ENCODE assay signal across 9 cellular contexts in the genomic region with DNA sequence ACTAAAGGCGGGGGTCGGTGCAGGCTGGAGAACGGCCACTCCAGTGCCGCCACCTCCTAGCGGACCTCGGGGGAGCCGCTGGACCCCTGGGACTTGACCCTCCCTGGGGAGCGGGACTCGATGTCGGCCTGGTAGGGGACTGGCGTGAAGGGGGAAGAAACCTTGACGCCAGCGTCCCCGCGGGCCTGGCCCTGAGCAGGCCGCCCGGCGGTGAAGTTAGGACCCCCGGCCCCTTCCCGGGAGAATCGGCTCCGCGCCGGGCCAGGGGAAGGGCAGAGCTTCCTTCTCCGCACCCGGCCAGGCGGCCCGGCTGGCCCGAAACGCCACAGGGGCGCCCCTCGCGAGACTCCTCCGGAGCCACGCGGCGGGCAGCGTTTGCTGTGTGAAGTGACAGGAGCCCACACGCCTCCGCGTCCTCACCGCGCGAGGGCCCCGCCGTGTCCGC. TPM values are rescaled to one million over a fixed set of nuclear protein-coding genes. Genes with fewer than 3 reads are reported as not detected.
DNase-seq lines count a peak whose midpoint lies in the region; ATAC-seq, FAIRE-seq and TF ChIP-seq lines count a peak whose summit lies in the region.
"Had no signal": no experiment of that assay in that cellular context is flagged by ENCODE, and none has a peak within 500 bp of the region (broad histone marks: within the 10 kb centered on the region; RNA-seq: fewer than 3 reads in every experiment).

No MANE protein-coding gene starts in this region.

- peak overlapping the region; percentile 83 for H3K4me3 ChIP-seq in hepatocyte
- peak overlapping the region; percentile 85 to 95 for H3K4me3 ChIP-seq in small intestine (ENCODE audit: low read depth in 1 of 2, low read length in 2 of 2)

- H3K27me3 ChIP-seq in hepatocyte (no peaks in the 10 kb centered on the region), small intestine (ENCODE audit: control insufficient read depth in 2 of 2, insufficient read depth in 2 of 2, low read length in 2 of 2) (no peaks in the 10 kb centered on the region)

- no peak for TF ChIP-seq CTCF in hepatocyte (IDR thresholded peaks at IDR 0.05; ENCODE audit: poor library complexity)

- H3K79me2 ChIP-seq in hepatocyte, result peaks cover 17% of the 10 kb centered on the region

- H3K9me3 ChIP-seq in hepatocyte (ENCODE audit: low read depth), result no peaks in the 10 kb centered on the region
- H3K9me3 ChIP-seq in small intestine (ENCODE audit: control insufficient read depth, low read depth), result no peaks in the 10 kb centered on the region

- no peak for FAIRE-seq in small intestine (lab: Jason Lieb, UNC)
- FAIRE-seq: endometrium had no signal

- ATAC-seq in HG03521 (IDR thresholded peaks at IDR 0.05; ENCODE audit: unreplicated experiment), result peak; percentile 28

- intact Hi-C loops in posterior vena cava (cut with DNase I), result no loop called here

- no peak overlapping the region for H3K27ac ChIP-seq in hepatocyte
- peak overlapping the region; percentile 67 to 78 for H3K27ac ChIP-seq in small intestine (ENCODE audit: low read depth in 1 of 2, low read length in 1 of 2)

- no peaks in the 10 kb centered on the region for H4K20me1 ChIP-seq in hepatocyte (ENCODE audit: insufficient read depth, poor library complexity, severe bottlenecking)

- DNase-seq in NCI-H748 (lab: John Stamatoyannopoulos, UW; ENCODE audit: unreplicated experiment) (peak; percentile 39), NCI-H748 treated with DMSO at 0.1 percent for 48 hours (lab: John Stamatoyannopoulos, UW) (no peak), hepatocyte (ENCODE audit: low spot score) (peak; percentile 48), small intestine (no peak), posterior vena cava (ENCODE audit: low spot score) (no peak)
- peak; percentile 53 for DNase-seq in activated naive CD4-positive, alpha-beta T cell treated with anti-CD3 and anti-CD28 coated beads, Interleukin-2, amount 50 U/mL, for 16 hours
- DNase-seq in activated effector memory CD4-positive, alpha-beta T cell treated with Interleukin-2 at 50 U/mL for 16 hours, result no peak

- WGBS in hepatocyte (ENCODE audit: low lambda C conversion rate, missing lambda C conversion rate), result 3% methylated on average over 35 of the region's 47 CpGs
- WGBS in small intestine, 3 donors, result 0 to 1% (median 1%) methylated on average over 25 to 47 of the region's 47 CpGs

- H3K4me2 ChIP-seq in hepatocyte, result peak overlapping the region; percentile 97

- H3K9me2 ChIP-seq in hepatocyte (replicated peaks; ENCODE audit: insufficient read depth), result no peaks in the 10 kb centered on the region

- peaks cover 12% of the 10 kb centered on the region for H3K4me1 ChIP-seq in hepatocyte (ENCODE audit: insufficient read depth)
- H3K4me1 ChIP-seq in small intestine (ENCODE audit: control insufficient read depth in 2 of 2, insufficient read depth in 1 of 2, low read depth in 1 of 2, low read length in 1 of 2), result peaks cover 5% of the 10 kb centered on the region in 2 donors

- H2AFZ ChIP-seq in hepatocyte, result peak overlapping the region; percentile 49

- no peaks in the 10 kb centered on the region for H3K36me3 ChIP-seq in hepatocyte (replicated peaks; ENCODE audit: insufficient read depth, low read depth)
- H3K36me3 ChIP-seq in small intestine (ENCODE audit: control insufficient read depth in 2 of 2, insufficient read depth in 2 of 2, low read length in 2 of 2), result peaks cover 0 to 6% of the 10 kb centered on the region in 2 donors

RNA-seq across cellular contexts. Expression of gene DUS1L, which starts 0.4 kb away (rescaled TPM):
- 71.5 and 71.9 TPM in 2 replicates for total RNA-seq in hepatocyte
- 160 and 202 TPM in 2 replicates for polyA plus RNA-seq in hepatocyte
- 100 to 1,000 TPM; 115 to 170 (median 140) TPM for polyA plus RNA-seq in small intestine
- total RNA-seq in posterior vena cava, result 10 to 100 TPM; 47.8 to 48.6 TPM

RNA-seq across cellular contexts. Expression of gene GPS1, which starts 13.5 kb away (rescaled TPM):
- total RNA-seq in hepatocyte (101 and 124 TPM in 2 replicates), posterior vena cava (10 to 100 TPM; 54.6 to 62.7 TPM)
- polyA plus RNA-seq in hepatocyte (160 and 167 TPM in 2 replicates), small intestine (100 to 1,000 TPM in 2 of 3 donors, 10 to 100 TPM in 1; 80.4 to 161 (median 156) TPM)

RNA-seq across cellular contexts. Expression of gene RFNG, which starts 13.6 kb away (rescaled TPM):
- total RNA-seq in hepatocyte (39.6 and 43.2 TPM in 2 replicates), posterior vena cava (10 to 100 TPM; 23.7 to 26.4 TPM)
- polyA plus RNA-seq in hepatocyte (109 and 118 TPM in 2 replicates), small intestine (10 to 100 TPM; 35.4 to 43.8 (median 40.0) TPM)

RNA-seq across cellular contexts. Expression of gene DCXR, which starts 27.7 kb away (rescaled TPM):
- total RNA-seq in hepatocyte (118 and 125 TPM in 2 replicates), posterior vena cava (10 to 100 TPM; 44.1 to 52.1 TPM)
- polyA plus RNA-seq in hepatocyte (185 and 207 TPM in 2 replicates), small intestine (100 to 1,000 TPM; 103 to 147 (median 121) TPM)

RNA-seq across cellular contexts. Expression of gene FASN, which starts 32.8 kb away (rescaled TPM):
- 67.2 and 118 TPM in 2 replicates for total RNA-seq in hepatocyte
- polyA plus RNA-seq in hepatocyte, result 71.5 and 77.6 TPM in 2 replicates
- 100 to 1,000 TPM in 1 of 3 donors, 10 to 100 TPM in 2; 13.2 to 103 (median 13.5) TPM for polyA plus RNA-seq in small intestine
- total RNA-seq in posterior vena cava, result 10 to 100 TPM; 41.9 to 50.6 TPM

Comparison
In these comparisons a context has a peak if more than half of its experiments do, and no peak if none do; other contexts are left out.
1. DNase-seq: peak in NCI-H748 (single experiment), activated naive CD4-positive, alpha-beta T cell treated with anti-CD3 and anti-CD28 coated beads, Interleukin-2, amount 50 U/mL, for 16 hours (single experiment) and hepatocyte (single experiment); none in NCI-H748 treated with DMSO at 0.1 percent for 48 hours (single experiment), small intestine (single experiment), posterior vena cava (single experiment) and activated effector memory CD4-positive, alpha-beta T cell treated with Interleukin-2 at 50 U/mL for 16 hours (single experiment).